8 cellular contexts compared by ENCODE assay signal in genomic region chr14:96104469-96105057, GRCh38.
DNase-seq lines count a peak whose midpoint lies in the region; ATAC-seq and TF ChIP-seq lines count a peak whose summit lies in the region.

No MANE protein-coding gene starts in this region.

- TF ChIP-seq CTCF in GM12865 (IDR thresholded peaks at IDR 0.05; ENCODE audit: insufficient read depth, low read depth, low read length, missing control alignments): no peak
- TF ChIP-seq CTCF in PC-9 (conservative IDR thresholded peaks at IDR 0.05): no peak
- no peak for TF ChIP-seq CTCF in fibroblast of pulmonary artery (IDR thresholded peaks at IDR 0.05; ENCODE audit: low read length, missing control alignments)
- no peak for TF ChIP-seq CTCF in sigmoid colon (IDR thresholded peaks at IDR 0.05)

- no peaks in the 10 kb centered on the region for H3K9me2 ChIP-seq in PC-9 (ENCODE audit: insufficient read depth)

- H3K27me3 ChIP-seq in PC-9 (ENCODE audit: insufficient read depth, low read depth) (no peaks in the 10 kb centered on the region), sigmoid colon (no peaks in the 10 kb centered on the region)

- no peaks in the 10 kb centered on the region for H4K20me1 ChIP-seq in PC-9 (ENCODE audit: insufficient read depth)

- peak; percentile 90 to 99 (median 99) for TF ChIP-seq EP300 in sigmoid colon (IDR thresholded peaks at IDR 0.05)

- CTCF ChIA-PET in PC-9 (lab: Charles Lee): no interaction called here

- H3K79me2 ChIP-seq in PC-9 (ENCODE audit: low read depth): no peaks in the 10 kb centered on the region

- H3K4me3 ChIP-seq in GM12865 (ENCODE audit: low read depth, low read length) (no peak overlapping the region), PC-9 (no peak overlapping the region), fibroblast of pulmonary artery (replicated peaks; ENCODE audit: low read depth, low read length) (no peak overlapping the region), sigmoid colon (no peak overlapping the region)

- H3K4me1 ChIP-seq in PC-9 (replicated peaks; ENCODE audit: insufficient read depth): peaks cover 40% of the 10 kb centered on the region
- peaks cover 0 to 40% (median 32%) of the 10 kb centered on the region in 4 donors for H3K4me1 ChIP-seq in sigmoid colon

- TF ChIP-seq POLR2A in sigmoid colon (IDR thresholded peaks at IDR 0.05): no peak

- BruUV-seq in PC-9 (replicated peaks; lab: Mats Ljungman, UMichigan): no TSS peak

- H3K9me3 ChIP-seq in PC-9 (ENCODE audit: insufficient read depth, low read depth) (no peaks in the 10 kb centered on the region), sigmoid colon (no peaks in the 10 kb centered on the region)

- intact Hi-C loops in PC-9 (cut with micrococcal nuclease; ENCODE audit: unreplicated experiment): loop anchor here (10.0 kb wide), 1 partner anchor 100 kb away; the partner anchor contains the start of gene BDKRB2
- intact Hi-C loops in sigmoid colon (cut with DNase I): loop anchor here (1.0 to 5.0 kb wide), 5 partner anchors 100 to 642 kb away; partner anchors contain the start of genes BDKRB2 and PAPOLA

- POLR2A ChIA-PET in PC-9 (lab: Charles Lee; ENCODE audit: unreplicated experiment): no interaction called here

- peaks cover 14% of the 10 kb centered on the region for H3F3A ChIP-seq in PC-9 (ENCODE audit: insufficient read depth, low read depth)

- peak overlapping the region; percentile 76 for H3K27ac ChIP-seq in PC-9
- H3K27ac ChIP-seq in sigmoid colon: peak overlapping the region; percentile 70 to 94 (median 88)

- H3K36me3 ChIP-seq in PC-9 (ENCODE audit: low read depth) (no peaks in the 10 kb centered on the region), sigmoid colon (no peaks in the 10 kb centered on the region)

- H3K4me2 ChIP-seq in PC-9: peak overlapping the region; percentile 48

- peak; percentile 15 for DNase-seq in GM12865 (ENCODE audit: low read depth)
- peak; percentile 17 to 88 for DNase-seq in PC-9
- peak; percentile 83 for DNase-seq in fibroblast of pulmonary artery (ENCODE audit: low read depth)
- DNase-seq in sigmoid colon: peak; percentile 98
- no peak for DNase-seq in NCI-H2227 treated with DMSO at 0.1 percent for 48 hours (lab: John Stamatoyannopoulos, UW)
- DNase-seq in NCI-H2081 (lab: John Stamatoyannopoulos, UW): no peak

- 28 to 52% methylated on average over 19 of the region's 19 CpGs for WGBS in sigmoid colon, 2 donors

- no peak overlapping the region for H2AFZ ChIP-seq in PC-9

- ATAC-seq in GM21619 (IDR thresholded peaks at IDR 0.05; ENCODE audit: unreplicated experiment) (no peak), HG02759 (IDR thresholded peaks at IDR 0.05; ENCODE audit: unreplicated experiment) (no peak)

Comparison
In these comparisons a context has a peak if more than half of its experiments do, and no peak if none do; other contexts are left out.
1. DNase-seq: peak in GM12865 (single experiment), PC-9 (2 of 2), fibroblast of pulmonary artery (single experiment) and sigmoid colon (single experiment); none in NCI-H2227 treated with DMSO at 0.1 percent for 48 hours (single experiment) and NCI-H2081 (0 of 2).